1 cellular context compared by ENCODE assay signal in the genomic region with DNA sequence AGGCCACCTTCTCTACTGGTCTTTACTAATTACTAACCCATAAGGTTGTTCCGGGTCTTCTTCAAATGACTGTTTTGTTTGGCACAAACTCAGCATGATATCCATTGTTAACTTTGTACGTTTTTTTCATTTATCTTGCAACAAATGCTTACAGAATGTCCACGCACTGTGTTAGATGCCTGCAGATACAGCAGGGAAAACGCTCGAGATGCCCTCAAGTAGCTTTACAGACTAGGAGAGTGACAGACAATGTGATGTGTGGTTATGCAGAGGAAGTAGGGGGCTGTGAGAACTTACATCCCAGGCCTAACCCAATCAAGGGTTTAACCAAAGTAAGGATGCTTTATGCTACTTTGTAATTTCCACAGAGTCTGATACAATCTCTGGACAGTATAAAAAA.
TF ChIP-seq lines count a peak whose summit lies in the region.

No MANE protein-coding gene starts in this region.

TF ChIP-seq in IMR-90, 13 proteins besides CTCF, POLR2A, EP300 and RAD21 (continued from another document):
- TF ChIP-seq CHD1 (IDR thresholded peaks at IDR 0.05; ENCODE audit: low read depth, low read length), result no peak
- no peak for TF ChIP-seq MXI1 (IDR thresholded peaks at IDR 0.05; ENCODE audit: borderline replicate concordance, low read depth, low read length)
- TF ChIP-seq, protein P1, sequence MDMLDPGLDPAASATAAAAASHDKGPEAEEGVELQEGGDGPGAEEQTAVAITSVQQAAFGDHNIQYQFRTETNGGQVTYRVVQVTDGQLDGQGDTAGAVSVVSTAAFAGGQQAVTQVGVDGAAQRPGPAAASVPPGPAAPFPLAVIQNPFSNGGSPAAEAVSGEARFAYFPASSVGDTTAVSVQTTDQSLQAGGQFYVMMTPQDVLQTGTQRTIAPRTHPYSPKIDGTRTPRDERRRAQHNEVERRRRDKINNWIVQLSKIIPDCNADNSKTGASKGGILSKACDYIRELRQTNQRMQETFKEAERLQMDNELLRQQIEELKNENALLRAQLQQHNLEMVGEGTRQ (IDR thresholded peaks at IDR 0.05; ENCODE audit: low read depth, low read length), result no peak
